20 cellular contexts compared by ENCODE assay signal in the genomic region with DNA sequence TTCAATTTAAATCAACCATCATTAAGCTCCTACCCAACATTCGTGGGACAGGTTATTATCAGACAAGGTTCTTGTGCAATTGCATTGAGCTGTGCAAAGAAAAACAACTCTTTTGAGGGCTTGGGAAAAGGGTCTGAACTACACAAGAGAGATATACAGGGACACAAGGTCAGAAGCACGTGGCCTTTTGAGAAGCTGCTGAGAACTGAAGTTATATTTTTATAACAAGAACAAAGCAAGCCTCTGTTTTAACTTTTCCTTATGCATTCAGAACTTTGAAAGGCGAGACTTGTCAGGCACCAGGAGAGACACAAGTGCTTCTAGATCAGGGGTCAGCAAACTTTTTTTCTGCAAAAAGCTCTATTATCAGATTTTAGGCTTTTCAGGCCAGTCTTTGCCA.
DNase-seq lines count a peak whose midpoint lies in the region; ATAC-seq and TF ChIP-seq lines count a peak whose summit lies in the region.
"Had no signal": no experiment of that assay in that cellular context is flagged by ENCODE, and none has a peak within 500 bp of the region (broad histone marks: within the 10 kb centered on the region; RNA-seq: fewer than 3 reads in every experiment).

No MANE protein-coding gene starts in this region.

- H3K36me3 Mint-ChIP-seq in activated CD8-positive, alpha-beta memory T cell treated with anti-CD3 and anti-CD28 coated beads, Interleukin-2, amount 10 ng/mL, durations not matched to agents 7 days and 5 days, result no peaks in the 10 kb centered on the region
- H3K36me3 Mint-ChIP-seq: CD14-positive monocyte; CD4-positive, alpha-beta memory T cell; CD4-positive, CD25-positive, alpha-beta regulatory T cell; CD8-positive, alpha-beta memory T cell had no signal

- peak; percentile 79 for DNase-seq in SK-MEL-5 (ENCODE audit: low read depth, low spot score)
- peak; percentile 68 for DNase-seq in foreskin melanocyte
- no peak for DNase-seq in sciatic nerve (ENCODE audit: low spot score)
- DNase-seq in osteoblast (ENCODE audit: insufficient read length, low spot score, missing footprints), result no peak
- no peak for DNase-seq in EL
- DNase-seq in activated CD8-positive, alpha-beta memory T cell treated with anti-CD3 and anti-CD28 coated beads, Interleukin-2, amount 10 ng/mL, durations not matched to agents 7 days and 5 days, result no peak
- DNase-seq: 8988T; ACHN; BE2C; C1 segment of cervical spinal cord; Caco-2; Calu3; CD4-positive, alpha-beta memory T cell; CD4-positive, CD25-positive, alpha-beta regulatory T cell; CD8-positive, alpha-beta memory T cell; DMS79 treated with DMSO at 0.1 percent for 48 hours; GDM1 had no signal

- in situ Hi-C loops in SK-MEL-5 (cut with HindIII; ENCODE audit: low pct_unique_long_range_greater_than_20kb, low sequenced_read_pairs), result no loop called here

- H3K4me1 Mint-ChIP-seq in activated CD8-positive, alpha-beta memory T cell treated with anti-CD3 and anti-CD28 coated beads, Interleukin-2, amount 10 ng/mL, durations not matched to agents 7 days and 5 days, result no peaks in the 10 kb centered on the region
- H3K4me1 Mint-ChIP-seq: CD14-positive monocyte; CD4-positive, alpha-beta memory T cell; CD4-positive, CD25-positive, alpha-beta regulatory T cell; CD8-positive, alpha-beta memory T cell had no signal

- CTCF ChIA-PET in activated CD8-positive, alpha-beta memory T cell treated with anti-CD3 and anti-CD28 coated beads, Interleukin-2, amount 10 ng/mL, durations not matched to agents 7 days and 5 days (lab: Charles Lee), result no interaction called here

- H3K27ac ChIP-seq in osteoblast (ENCODE audit: low read depth, low read length), result no peak overlapping the region
- H3K27ac ChIP-seq: BLaER1 had no signal

- ATAC-seq in sciatic nerve, result peak; percentile 36
- no peak for ATAC-seq in activated CD8-positive, alpha-beta memory T cell treated with anti-CD3 and anti-CD28 coated beads, Interleukin-2, amount 10 ng/mL, durations not matched to agents 7 days and 5 days
- ATAC-seq: GM12878 had no signal

- H3K4me1 ChIP-seq in osteoblast (ENCODE audit: insufficient read depth, low read length), result no peaks in the 10 kb centered on the region
- H3K4me1 ChIP-seq: BE2C, BLaER1, Caco-2 had no signal

- no peak for TF ChIP-seq CTCF in osteoblast (IDR thresholded peaks at IDR 0.05; ENCODE audit: extremely low read depth, low read depth, low read length)

- H3K27me3 Mint-ChIP-seq in activated CD8-positive, alpha-beta memory T cell treated with anti-CD3 and anti-CD28 coated beads, Interleukin-2, amount 10 ng/mL, durations not matched to agents 7 days and 5 days, result no peaks in the 10 kb centered on the region
- H3K27me3 Mint-ChIP-seq: CD4-positive, alpha-beta memory T cell; CD4-positive, CD25-positive, alpha-beta regulatory T cell; CD8-positive, alpha-beta memory T cell had no signal

- H3K79me2 ChIP-seq in osteoblast (ENCODE audit: insufficient read depth, low read length), result no peaks in the 10 kb centered on the region

- H3K9me3 ChIP-seq in osteoblast (ENCODE audit: low read depth, low read length), result no peaks in the 10 kb centered on the region
- H3K9me3 ChIP-seq: BE2C, BLaER1, Caco-2 had no signal

- no peaks in the 10 kb centered on the region for H3K9me3 Mint-ChIP-seq in activated CD8-positive, alpha-beta memory T cell treated with anti-CD3 and anti-CD28 coated beads, Interleukin-2, amount 10 ng/mL, durations not matched to agents 7 days and 5 days (ENCODE audit: low read depth)

- intact Hi-C loops in sciatic nerve (cut with DNase I), result no loop called here

- no peaks in the 10 kb centered on the region for H3K27me3 ChIP-seq in osteoblast (ENCODE audit: insufficient read depth, low read length)
- H3K27me3 ChIP-seq: BE2C, BLaER1 had no signal

- no peaks in the 10 kb centered on the region for H3K36me3 ChIP-seq in osteoblast (ENCODE audit: insufficient read depth, low read length)
- H3K36me3 ChIP-seq: BE2C, BLaER1 had no signal

- H2AFZ ChIP-seq in osteoblast (ENCODE audit: low read length), result no peak overlapping the region

- H3K27ac Mint-ChIP-seq in activated CD8-positive, alpha-beta memory T cell treated with anti-CD3 and anti-CD28 coated beads, Interleukin-2, amount 10 ng/mL, durations not matched to agents 7 days and 5 days, result no peak overlapping the region
- H3K27ac Mint-ChIP-seq: CD14-positive monocyte; CD4-positive, alpha-beta memory T cell; CD4-positive, CD25-positive, alpha-beta regulatory T cell; CD8-positive, alpha-beta memory T cell had no signal

- no peak overlapping the region for H3K4me3 ChIP-seq in osteoblast (ENCODE audit: insufficient read depth, low read length)
- H3K4me3 ChIP-seq: BLaER1, GM12878 had no signal

- no peak overlapping the region for H3K4me2 ChIP-seq in osteoblast (ENCODE audit: insufficient read depth, low read length)
- H3K4me2 ChIP-seq: BLaER1 had no signal

- H3K4me3 Mint-ChIP-seq in activated CD8-positive, alpha-beta memory T cell treated with anti-CD3 and anti-CD28 coated beads, Interleukin-2, amount 10 ng/mL, durations not matched to agents 7 days and 5 days, result no peak overlapping the region
- H3K4me3 Mint-ChIP-seq: CD14-positive monocyte; CD4-positive, alpha-beta memory T cell; CD4-positive, CD25-positive, alpha-beta regulatory T cell; CD8-positive, alpha-beta memory T cell had no signal

- no peaks in the 10 kb centered on the region for H4K20me1 ChIP-seq in osteoblast (ENCODE audit: insufficient read depth, low read length)
- H4K20me1 ChIP-seq: BLaER1 had no signal

Comparison
In these comparisons a context has a peak if more than half of its experiments do, and no peak if none do; other contexts are left out.
1. DNase-seq: peak in SK-MEL-5 (single experiment) and foreskin melanocyte (single experiment); none in sciatic nerve (single experiment), osteoblast (single experiment), EL (single experiment) and activated CD8-positive, alpha-beta memory T cell treated with anti-CD3 and anti-CD28 coated beads, Interleukin-2, amount 10 ng/mL, durations not matched to agents 7 days and 5 days (single experiment).